Comparison of ENCODE assay signal across 32 cellular contexts in genomic region chr9:94593459-94594345, GRCh38. TPM values are rescaled to one million over a fixed set of nuclear protein-coding genes. Genes with fewer than 3 reads are reported as not detected.
DNase-seq lines count a peak whose midpoint lies in the region; TF ChIP-seq lines count a peak whose summit lies in the region.
"Had no signal": no experiment of that assay in that cellular context is flagged by ENCODE, and none has a peak within 500 bp of the region (broad histone marks: within the 10 kb centered on the region; RNA-seq: fewer than 3 reads in every experiment).

FBP2 (minus strand) TSS chr9:94593824; CDS start chr9:94593726, 98 bp downstream.

- H3K4me1 ChIP-seq in adrenal gland (replicated peaks in 1 of 2) (no peaks in the 10 kb centered on the region), endodermal cell (ENCODE audit: control insufficient read depth, insufficient read depth, low read length) (peaks cover 5% of the 10 kb centered on the region), skeletal muscle tissue (ENCODE audit: control insufficient read depth in 3 of 3, insufficient read depth in 3 of 3, low read length in 3 of 3) (peaks cover 11 to 32% (median 11%) of the 10 kb centered on the region in 3 donors)
- H3K4me1 ChIP-seq: BE2C, spleen, tibial artery had no signal

- H3K4me3 ChIP-seq in adrenal gland (no peak within 1 kb of the TSS), endodermal cell (ENCODE audit: low read length) (no peak within 1 kb of the TSS), skeletal muscle tissue (ENCODE audit: low read length in 3 of 3) (peak within 1 kb of the TSS; percentile 72 to 93 (median 85))
- H3K4me3 ChIP-seq: spleen, tibial artery had no signal

- no peaks in the 10 kb centered on the region for H3K27me3 ChIP-seq in adrenal gland
- H3K27me3 ChIP-seq in endodermal cell (ENCODE audit: control insufficient read depth, insufficient read depth, low read length, poor library complexity, severe bottlenecking), result no peaks in the 10 kb centered on the region
- H3K27me3 ChIP-seq in skeletal muscle tissue (ENCODE audit: control insufficient read depth in 3 of 3, insufficient read depth in 3 of 3, low read length in 3 of 3), result no peaks in the 10 kb centered on the region
- H3K27me3 ChIP-seq: BE2C, brain microvascular endothelial cell had no signal

- H3K36me3 ChIP-seq in adrenal gland (replicated peaks in 1 of 2) (no peaks in the 10 kb centered on the region), endodermal cell (ENCODE audit: control insufficient read depth, insufficient read depth, low read length) (no peaks in the 10 kb centered on the region), skeletal muscle tissue (ENCODE audit: control insufficient read depth in 3 of 3, insufficient read depth in 3 of 3, low read length in 3 of 3) (peaks cover 0 to 2% (median 0%) of the 10 kb centered on the region in 3 donors)
- H3K36me3 ChIP-seq: BE2C, brain microvascular endothelial cell, spleen, tibial artery had no signal

- no peaks in the 10 kb centered on the region for H3K36me3 Mint-ChIP-seq in endodermal cell (ENCODE audit: low read depth)
- H3K36me3 Mint-ChIP-seq: natural killer cell had no signal

- TF ChIP-seq POLR2A in adrenal gland (IDR thresholded peaks at IDR 0.05), result no peak

- H3K27ac ChIP-seq in adrenal gland, result no peak within 1 kb of the TSS
- no peak within 1 kb of the TSS for H3K27ac ChIP-seq in endodermal cell (ENCODE audit: low read depth, low read length)
- H3K27ac ChIP-seq in skeletal muscle tissue (ENCODE audit: low read depth, low read length), result peak within 1 kb of the TSS; percentile 91
- H3K27ac ChIP-seq: brain microvascular endothelial cell, spleen, tibial artery had no signal

- no peaks in the 10 kb centered on the region for H3K9me3 ChIP-seq in adrenal gland (replicated peaks in 1 of 3)
- H3K9me3 ChIP-seq in endodermal cell (ENCODE audit: control insufficient read depth, low read length), result no peaks in the 10 kb centered on the region
- no peaks in the 10 kb centered on the region for H3K9me3 ChIP-seq in skeletal muscle tissue (ENCODE audit: control insufficient read depth in 3 of 3, low read length in 3 of 3)
- H3K9me3 ChIP-seq: BE2C, spleen, tibial artery had no signal

- no peaks in the 10 kb centered on the region for H3K9me3 Mint-ChIP-seq in endodermal cell
- H3K9me3 Mint-ChIP-seq: natural killer cell; stimulated activated naive CD8-positive, alpha-beta T cell treated with anti-CD3 and anti-CD28 coated beads, Interleukin-15, Interleukin-2, amounts not matched to agents 100 ng/mL and 50 ng/mL, for 24 hours had no signal

- no peak within 1 kb of the TSS for H3K4me3 Mint-ChIP-seq in endodermal cell
- H3K4me3 Mint-ChIP-seq: natural killer cell; stimulated activated naive CD8-positive, alpha-beta T cell treated with anti-CD3 and anti-CD28 coated beads, Interleukin-15, Interleukin-2, amounts not matched to agents 100 ng/mL and 50 ng/mL, for 24 hours had no signal

- peak within 1 kb of the TSS; percentile 17 for H3K27ac Mint-ChIP-seq in endodermal cell
- H3K27ac Mint-ChIP-seq: natural killer cell; stimulated activated naive CD8-positive, alpha-beta T cell treated with anti-CD3 and anti-CD28 coated beads, Interleukin-15, Interleukin-2, amounts not matched to agents 100 ng/mL and 50 ng/mL, for 24 hours had no signal

- peak in 6 of 7 donors; percentile 43 to 66 (median 58) for DNase-seq in adrenal gland
- DNase-seq in endodermal cell, result no peak
- peak; percentile 64 for DNase-seq in myocyte (ENCODE audit: low read depth)
- no peak for DNase-seq in NCI-H82 (lab: John Stamatoyannopoulos, UW)
- no peak for DNase-seq in NCI-H1048 (lab: John Stamatoyannopoulos, UW)
- no peak for DNase-seq in AG20443 (ENCODE audit: low spot score)
- no peak for DNase-seq in NCI-H187 (lab: John Stamatoyannopoulos, UW)
- DNase-seq: ACHN; activated CD4-positive, alpha-beta T cell treated with anti-CD3 and anti-CD28 coated beads, Interleukin-2, amount 50 U/mL, for 4 hours; activated naive CD4-positive, alpha-beta T cell; BE2C; brain microvascular endothelial cell; effector CD4-positive, alpha-beta T cell; EL; KG1; midbrain; natural killer cell; NCI-H1105; NCI-H187 treated with DMSO at 0.1 percent for 48 hours; NCI-H510A treated with DMSO at 0.1 percent for 48 hours; retina; SHP77 treated with DMSO at 0.1 percent for 48 hours; spleen; stimulated activated CD4-positive, alpha-beta T cell treated with anti-CD3 and anti-CD28 coated beads, Interleukin-2, amount 100 ng/mL, for 24 hours; T-helper 2 cell; tibial artery had no signal

- peaks cover 23% of the 10 kb centered on the region for H3K27me3 Mint-ChIP-seq in endodermal cell (ENCODE audit: insufficient read depth)

- 65 to 74% (median 69%) methylated on average over 12 to 21 of the region's 21 CpGs for WGBS in adrenal gland, 4 donors
- WGBS in endodermal cell (ENCODE audit: insufficient coverage in 1 of 2, insufficient read length in 1 of 2), 2 experiments, result 81% methylated on average over 19 to 21 of the region's 21 CpGs

- intact Hi-C loops in adrenal gland (cut with DNase I), result no loop called here

- no peak within 1 kb of the TSS for H3K9ac ChIP-seq in endodermal cell (ENCODE audit: extremely low read depth, low read length, poor library complexity, severe bottlenecking)
- H3K9ac ChIP-seq in skeletal muscle tissue (ENCODE audit: low read depth in 1 of 3, low read length in 3 of 3), result peak within 1 kb of the TSS; percentile 88 to 95 (median 95)

- TF ChIP-seq CTCF in adrenal gland (IDR thresholded peaks at IDR 0.05) (no peak), endodermal cell (conservative IDR thresholded peaks at IDR 0.05) (no peak)

- peaks cover 8% of the 10 kb centered on the region for H3K4me1 Mint-ChIP-seq in endodermal cell
- H3K4me1 Mint-ChIP-seq: natural killer cell had no signal

RNA-seq across cellular contexts. Expression of gene FBP2, which starts in this region (rescaled TPM):
- total RNA-seq in adrenal gland (1 to 10 TPM in 2 of 8 donors, under 1 TPM in 6; 0.23 to 4.6 (median 0.66) TPM), endodermal cell (not detected), myocyte (0.32 TPM in 1 of 2 replicates, not detected in the other), skeletal muscle tissue (72.5 TPM)
- under 1 TPM; 0.15 to 0.37 (median 0.32) TPM for polyA plus RNA-seq in adrenal gland
- not detected for polyA plus RNA-seq in endodermal cell (2013, experiment 1 of 2)
- 0.21 TPM for polyA plus RNA-seq in endodermal cell (2013, experiment 2 of 2)
- 1.5 TPM for polyA plus RNA-seq in myocyte (2012)
- total RNA-seq: chondrocyte, epithelial cell of proximal tubule, MCF 10A, natural killer cell, osteoblast, spleen had no signal

Comparison
In these comparisons a context has a peak if more than half of its experiments do, and no peak if none do; other contexts are left out.
1. RNA of gene FBP2 (total RNA-seq): 72.5 TPM in skeletal muscle tissue (single experiment); 0.23 to 4.6 TPM in adrenal gland, 0.32 TPM in myocyte and not detected in endodermal cell; every median in the first group is over 10 times any median in the second.
2. DNase-seq: peak in adrenal gland (6 of 7) and myocyte (single experiment); none in endodermal cell (single experiment), NCI-H82 (single experiment), NCI-H1048 (single experiment), AG20443 (single experiment) and NCI-H187 (0 of 2).
3. H3K4me3 ChIP-seq: peak in skeletal muscle tissue (3 of 3); none in adrenal gland (0 of 4) and endodermal cell (single experiment).